Comparison of ENCODE assay signal across 9 cellular contexts in the genomic region with DNA sequence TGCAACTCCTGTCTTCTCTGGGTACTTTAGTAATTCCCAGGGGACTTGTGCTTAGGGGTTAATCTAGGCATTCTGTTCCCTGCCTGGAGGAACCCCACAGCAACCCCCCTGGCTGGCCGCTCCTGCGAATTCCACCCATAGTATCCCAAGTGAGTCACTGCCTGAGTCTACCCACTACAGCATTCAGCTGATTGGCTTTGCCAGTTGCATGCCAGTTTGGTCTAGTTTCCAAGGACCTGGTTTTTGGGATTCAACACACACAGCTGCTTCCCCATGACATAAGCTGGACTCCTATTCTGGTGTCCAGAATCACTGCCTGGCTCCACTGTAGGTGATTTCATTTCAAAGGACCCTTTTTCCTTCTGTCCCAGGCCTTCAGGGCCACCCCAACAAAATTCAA. TPM values are rescaled to one million over a fixed set of nuclear protein-coding genes. Genes with fewer than 3 reads are reported as not detected.
DNase-seq lines count a peak whose midpoint lies in the region; ATAC-seq and TF ChIP-seq lines count a peak whose summit lies in the region.
"Had no signal": no experiment of that assay in that cellular context is flagged by ENCODE, and none has a peak within 500 bp of the region (broad histone marks: within the 10 kb centered on the region; RNA-seq: fewer than 3 reads in every experiment).

No MANE protein-coding gene starts in this region.

- ATAC-seq in activated CD8-positive, alpha-beta memory T cell treated with anti-CD3 and anti-CD28 coated beads, Interleukin-2, amount 10 ng/mL, durations not matched to agents 7 days and 5 days: no peak
- ATAC-seq in left lung (peak; percentile 48), HG02623 (IDR thresholded peaks at IDR 0.05; ENCODE audit: unreplicated experiment) (no peak)

- H3K4me1 ChIP-seq in left lung: peaks cover 0 to 7% of the 10 kb centered on the region in 2 donors
- H3K4me1 ChIP-seq: BLaER1 treated with 17β-estradiol and CSF1 and Interleukin-3, amounts not matched to agents 10 nM and 100 nM had no signal

- peaks cover 22% of the 10 kb centered on the region for H3K4me1 Mint-ChIP-seq in activated CD8-positive, alpha-beta memory T cell treated with anti-CD3 and anti-CD28 coated beads, Interleukin-2, amount 10 ng/mL, durations not matched to agents 7 days and 5 days

- H3K27me3 Mint-ChIP-seq in activated CD8-positive, alpha-beta memory T cell treated with anti-CD3 and anti-CD28 coated beads, Interleukin-2, amount 10 ng/mL, durations not matched to agents 7 days and 5 days: no peaks in the 10 kb centered on the region

- H3K27ac Mint-ChIP-seq in activated CD8-positive, alpha-beta memory T cell treated with anti-CD3 and anti-CD28 coated beads, Interleukin-2, amount 10 ng/mL, durations not matched to agents 7 days and 5 days: peak overlapping the region; percentile 21

- no peaks in the 10 kb centered on the region for H3K9me3 ChIP-seq in left lung
- H3K9me3 ChIP-seq: BLaER1 treated with 17β-estradiol and CSF1 and Interleukin-3, amounts not matched to agents 10 nM and 100 nM had no signal

- no peaks in the 10 kb centered on the region for H3K9me3 Mint-ChIP-seq in activated CD8-positive, alpha-beta memory T cell treated with anti-CD3 and anti-CD28 coated beads, Interleukin-2, amount 10 ng/mL, durations not matched to agents 7 days and 5 days (ENCODE audit: low read depth)

- TF ChIP-seq CTCF in cardiac fibroblast (IDR thresholded peaks at IDR 0.05; ENCODE audit: low read depth, low read length) (no peak), left lung (IDR thresholded peaks at IDR 0.05) (no peak)

- no peaks in the 10 kb centered on the region for H3K27me3 ChIP-seq in left lung
- H3K27me3 ChIP-seq: BLaER1 treated with 17β-estradiol and CSF1 and Interleukin-3, amounts not matched to agents 10 nM and 100 nM had no signal

- intact Hi-C loops in left lung (cut with DNase I): loop anchor here in 1 of 2 donors (10.0 kb wide), 1 partner anchor 47 kb away; no protein-coding TSS in a partner anchor

- CTCF ChIA-PET in activated CD8-positive, alpha-beta memory T cell treated with anti-CD3 and anti-CD28 coated beads, Interleukin-2, amount 10 ng/mL, durations not matched to agents 7 days and 5 days (lab: Charles Lee): interaction anchor here (0.5 to 1.0 kb wide), 2 partner anchors 45 to 161 kb away, joined by 4 read pairs; no protein-coding TSS in a partner anchor

- peaks cover 6 to 29% of the 10 kb centered on the region in 2 donors for H3K36me3 ChIP-seq in left lung

- peaks cover 25% of the 10 kb centered on the region for H3K36me3 Mint-ChIP-seq in activated CD8-positive, alpha-beta memory T cell treated with anti-CD3 and anti-CD28 coated beads, Interleukin-2, amount 10 ng/mL, durations not matched to agents 7 days and 5 days

- H3K4me3 ChIP-seq in cardiac fibroblast (replicated peaks in 1 of 2; ENCODE audit: low read depth in 2 of 2, low read length in 2 of 2) (no peak overlapping the region), left lung (no peak overlapping the region)
- H3K4me3 ChIP-seq: BLaER1 treated with 17β-estradiol and CSF1 and Interleukin-3, amounts not matched to agents 10 nM and 100 nM had no signal

- H3K4me3 Mint-ChIP-seq in activated CD8-positive, alpha-beta memory T cell treated with anti-CD3 and anti-CD28 coated beads, Interleukin-2, amount 10 ng/mL, durations not matched to agents 7 days and 5 days: no peak overlapping the region

- peak; percentile 40 for DNase-seq in activated CD8-positive, alpha-beta memory T cell treated with anti-CD3 and anti-CD28 coated beads, Interleukin-2, amount 10 ng/mL, durations not matched to agents 7 days and 5 days
- DNase-seq in activated CD8-positive, alpha-beta memory T cell treated with anti-CD3 and anti-CD28 coated beads for 24 hours: no peak
- DNase-seq in cardiac fibroblast (ENCODE audit: low read depth in 2 of 2) (peak; percentile 94 to 95), left lung (no peak), ureter (ENCODE audit: low spot score) (peak; percentile 60), NCI-H1092 treated with DMSO at 0.1 percent for 48 hours (lab: John Stamatoyannopoulos, UW) (no peak), NCI-H1048 (lab: John Stamatoyannopoulos, UW) (no peak)

- peak overlapping the region; percentile 38 to 74 for H3K27ac ChIP-seq in left lung
- H3K27ac ChIP-seq: BLaER1 treated with 17β-estradiol and CSF1 and Interleukin-3, amounts not matched to agents 10 nM and 100 nM had no signal

RNA-seq across cellular contexts. Expression of a gene that starts 40.3 kb away (rescaled TPM):
- total RNA-seq in activated CD8-positive, alpha-beta memory T cell treated with anti-CD3 and anti-CD28 coated beads, Interleukin-2, amount 10 ng/mL, durations not matched to agents 7 days and 5 days: 100 to 1,000 TPM; 201 to 337 TPM
- total RNA-seq in left lung (100 to 1,000 TPM in 1 of 2 donors, 10 to 100 TPM in 1; 64.9 to 121 TPM), ureter (96.3 TPM)

Comparison
In these comparisons a context has a peak if more than half of its experiments do, and no peak if none do; other contexts are left out.
1. DNase-seq: peak in activated CD8-positive, alpha-beta memory T cell treated with anti-CD3 and anti-CD28 coated beads, Interleukin-2, amount 10 ng/mL, durations not matched to agents 7 days and 5 days (single experiment), cardiac fibroblast (2 of 2) and ureter (single experiment); none in activated CD8-positive, alpha-beta memory T cell treated with anti-CD3 and anti-CD28 coated beads for 24 hours (single experiment), left lung (0 of 2), NCI-H1092 treated with DMSO at 0.1 percent for 48 hours (single experiment) and NCI-H1048 (single experiment).